Comparison of ENCODE assay signal across 1 cellular context in genomic region chr7:44473295-44473694, GRCh38.
A peak's percentile ranks its signal among the peaks of the same experiment; 100 is the strongest.
TF ChIP-seq lines count a peak whose summit lies in the region.

No MANE protein-coding gene starts in this region.

TF ChIP-seq in HepG2, 621 proteins besides CTCF, POLR2A, EP300 and RAD21 (continued from another document and continues in another):
- TF ChIP-seq, protein P1, sequence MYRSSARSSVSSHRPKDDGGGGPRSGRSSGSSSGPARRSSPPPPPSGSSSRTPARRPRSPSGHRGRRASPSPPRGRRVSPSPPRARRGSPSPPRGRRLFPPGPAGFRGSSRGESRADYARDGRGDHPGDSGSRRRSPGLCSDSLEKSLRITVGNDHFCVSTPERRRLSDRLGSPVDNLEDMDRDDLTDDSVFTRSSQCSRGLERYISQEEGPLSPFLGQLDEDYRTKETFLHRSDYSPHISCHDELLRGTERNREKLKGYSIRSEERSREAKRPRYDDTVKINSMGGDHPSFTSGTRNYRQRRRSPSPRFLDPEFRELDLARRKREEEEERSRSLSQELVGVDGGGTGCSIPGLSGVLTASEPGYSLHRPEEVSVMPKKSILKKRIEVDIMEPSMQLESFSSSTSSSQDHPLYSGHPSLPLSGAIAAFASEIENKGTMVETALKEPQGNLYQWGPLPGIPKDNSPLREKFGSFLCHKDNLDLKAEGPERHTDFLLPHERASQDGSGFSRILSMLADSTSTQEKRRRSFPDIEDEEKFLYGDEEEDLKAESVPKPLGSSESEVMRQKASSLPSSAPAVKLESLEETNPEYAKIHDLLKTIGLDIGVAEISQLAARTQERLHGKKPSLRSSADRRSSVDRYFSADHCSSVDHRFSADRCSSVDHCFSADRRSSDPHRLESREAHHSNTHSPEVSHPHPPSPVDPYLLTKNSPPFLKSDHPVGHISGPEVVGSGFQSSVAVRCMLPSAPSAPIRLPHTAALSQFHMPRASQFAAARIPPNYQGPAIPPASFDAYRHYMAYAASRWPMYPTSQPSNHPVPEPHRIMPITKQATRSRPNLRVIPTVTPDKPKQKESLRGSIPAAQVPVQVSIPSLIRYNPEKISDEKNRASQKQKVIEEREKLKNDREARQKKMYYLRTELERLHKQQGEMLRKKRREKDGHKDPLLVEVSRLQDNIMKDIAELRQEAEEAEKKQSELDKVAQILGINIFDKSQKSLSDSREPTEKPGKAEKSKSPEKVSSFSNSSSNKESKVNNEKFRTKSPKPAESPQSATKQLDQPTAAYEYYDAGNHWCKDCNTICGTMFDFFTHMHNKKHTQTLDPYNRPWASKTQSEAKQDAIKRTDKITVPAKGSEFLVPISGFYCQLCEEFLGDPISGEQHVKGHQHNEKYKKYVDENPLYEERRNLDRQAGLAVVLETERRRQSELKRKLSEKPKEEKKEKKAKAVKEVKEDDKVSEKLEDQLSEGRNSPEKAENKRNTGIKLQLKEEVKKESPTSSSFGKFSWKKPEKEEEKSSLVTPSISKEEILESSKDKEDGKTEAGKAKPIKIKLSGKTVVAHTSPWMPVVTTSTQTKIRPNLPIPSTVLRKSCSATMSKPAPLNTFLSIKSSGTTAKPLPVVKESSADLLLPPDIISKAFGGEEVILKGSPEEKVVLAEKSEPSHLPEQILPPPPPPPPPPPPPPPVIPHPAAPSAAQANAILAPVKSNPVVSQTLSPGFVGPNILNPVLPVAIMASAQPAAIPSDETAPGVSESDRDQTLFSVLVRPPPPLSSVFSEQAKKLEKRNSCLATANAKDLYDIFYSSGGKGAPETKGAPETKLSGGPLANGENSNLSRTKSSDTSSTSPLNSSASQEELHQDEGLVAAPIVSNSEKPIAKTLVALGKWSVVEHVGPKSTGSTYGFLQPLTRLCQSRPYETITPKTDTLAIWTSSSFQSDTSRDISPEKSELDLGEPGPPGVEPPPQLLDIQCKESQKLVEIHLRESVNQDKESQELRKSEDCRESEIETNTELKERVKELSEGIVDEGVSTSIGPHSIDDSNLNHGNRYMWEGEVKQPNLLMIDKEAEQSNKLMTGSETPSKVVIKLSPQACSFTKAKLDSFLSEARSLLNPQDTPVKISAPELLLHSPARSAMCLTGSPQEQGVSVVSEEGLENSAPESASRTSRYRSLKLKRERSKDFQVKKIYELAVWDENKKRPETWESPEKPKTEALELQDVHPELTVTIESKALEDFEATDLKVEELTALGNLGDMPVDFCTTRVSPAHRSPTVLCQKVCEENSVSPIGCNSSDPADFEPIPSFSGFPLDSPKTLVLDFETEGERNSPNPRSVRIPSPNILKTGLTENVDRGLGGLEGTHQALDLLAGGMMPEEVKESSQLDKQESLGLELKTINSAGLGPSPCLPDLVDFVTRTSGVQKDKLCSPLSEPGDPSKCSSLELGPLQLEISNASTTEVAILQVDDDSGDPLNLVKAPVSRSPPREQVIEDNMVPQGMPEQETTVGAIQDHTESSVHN (CRISPR knock-in tag; IDR thresholded peaks at IDR 0.05): no peak
- TF ChIP-seq ZNF550 (CRISPR knock-in tag; IDR thresholded peaks at IDR 0.05; ENCODE audit: borderline replicate concordance) (no peak), ZNF234 (CRISPR knock-in tag; conservative IDR thresholded peaks at IDR 0.05) (no peak), ZFAT (CRISPR knock-in tag; conservative IDR thresholded peaks at IDR 0.05) (no peak), MIER2 (CRISPR knock-in tag; IDR thresholded peaks at IDR 0.05) (no peak), MAZ (IDR thresholded peaks at IDR 0.05; ENCODE audit: borderline replicate concordance, low read depth, low read length) (no peak), MAZ (CRISPR knock-in tag; IDR thresholded peaks at IDR 0.05; ENCODE audit: low read depth) (no peak), ZUFSP (CRISPR knock-in tag; IDR thresholded peaks at IDR 0.05; ENCODE audit: borderline replicate concordance) (no peak), CBFB (CRISPR knock-in tag; IDR thresholded peaks at IDR 0.05) (no peak), FOXK1 (CRISPR knock-in tag; IDR thresholded peaks at IDR 0.05; ENCODE audit: borderline replicate concordance, low read depth) (peak; percentile 81; the same call in 1 of the 2 replicates), ZNF788 (CRISPR knock-in tag; IDR thresholded peaks at IDR 0.05; ENCODE audit: borderline replicate concordance) (no peak), HOXA9 (CRISPR knock-in tag; IDR thresholded peaks at IDR 0.05; ENCODE audit: borderline replicate concordance) (no peak), SRY (CRISPR knock-in tag; IDR thresholded peaks at IDR 0.05) (no peak), RFX3 (CRISPR knock-in tag; IDR thresholded peaks at IDR 0.05) (no peak), POLR2AphosphoS5 (IDR thresholded peaks at IDR 0.05; ENCODE audit: low read depth, low read length) (no peak), SMARCC2 (IDR thresholded peaks at IDR 0.05) (no peak), SSRP1 (CRISPR knock-in tag; IDR thresholded peaks at IDR 0.05) (no peak), MAX (IDR thresholded peaks at IDR 0.05) (no peak), TSC22D2 (CRISPR knock-in tag; IDR thresholded peaks at IDR 0.05; ENCODE audit: borderline replicate concordance) (no peak), ZNF562 (CRISPR knock-in tag; IDR thresholded peaks at IDR 0.05; ENCODE audit: borderline replicate concordance) (no peak), BRD4 (CRISPR knock-in tag; IDR thresholded peaks at IDR 0.05) (no peak), ZSCAN12 (CRISPR knock-in tag; IDR thresholded peaks at IDR 0.05) (no peak), SP4 (CRISPR knock-in tag; IDR thresholded peaks at IDR 0.05) (no peak), SRF (IDR thresholded peaks at IDR 0.05; ENCODE audit: low read depth, low read length) (no peak), SAP130 (CRISPR knock-in tag; IDR thresholded peaks at IDR 0.05; ENCODE audit: low read depth) (peak; percentile 96), ZNF333 (CRISPR knock-in tag; IDR thresholded peaks at IDR 0.05; ENCODE audit: borderline replicate concordance) (no peak), ZNF326 (CRISPR knock-in tag; IDR thresholded peaks at IDR 0.05; ENCODE audit: borderline replicate concordance) (no peak), YEATS2 (CRISPR knock-in tag; IDR thresholded peaks at IDR 0.05; ENCODE audit: borderline replicate concordance) (no peak; the same call in 1 of the 2 replicates), ZFX (CRISPR knock-in tag; IDR thresholded peaks at IDR 0.05; ENCODE audit: low read depth) (peak; percentile 39), SP140L (CRISPR knock-in tag; IDR thresholded peaks at IDR 0.05; ENCODE audit: borderline replicate concordance) (no peak), ZNF614 (CRISPR knock-in tag; IDR thresholded peaks at IDR 0.05; ENCODE audit: borderline replicate concordance) (peak; percentile 82), HOXD1 (CRISPR knock-in tag; IDR thresholded peaks at IDR 0.05) (peak; percentile 100), TP53 (CRISPR knock-in tag; conservative IDR thresholded peaks at IDR 0.05) (no peak), ZSCAN30 (CRISPR knock-in tag; IDR thresholded peaks at IDR 0.05) (no peak), NFAT5 (CRISPR knock-in tag; IDR thresholded peaks at IDR 0.05) (no peak), ZNF383 (CRISPR knock-in tag; IDR thresholded peaks at IDR 0.05; ENCODE audit: borderline replicate concordance) (no peak), ZNF672 (CRISPR knock-in tag; IDR thresholded peaks at IDR 0.05) (no peak), ZNF784 (CRISPR knock-in tag; IDR thresholded peaks at IDR 0.05; ENCODE audit: borderline replicate concordance) (no peak), ESRRA (CRISPR knock-in tag; IDR thresholded peaks at IDR 0.05; ENCODE audit: low read depth) (no peak)
- TF ChIP-seq, protein P2, sequence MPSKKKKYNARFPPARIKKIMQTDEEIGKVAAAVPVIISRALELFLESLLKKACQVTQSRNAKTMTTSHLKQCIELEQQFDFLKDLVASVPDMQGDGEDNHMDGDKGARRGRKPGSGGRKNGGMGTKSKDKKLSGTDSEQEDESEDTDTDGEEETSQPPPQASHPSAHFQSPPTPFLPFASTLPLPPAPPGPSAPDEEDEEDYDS (CRISPR knock-in tag; IDR thresholded peaks at IDR 0.05): peak; percentile 71; the same call in 1 of the 2 replicates
- TF ChIP-seq, protein P3, sequence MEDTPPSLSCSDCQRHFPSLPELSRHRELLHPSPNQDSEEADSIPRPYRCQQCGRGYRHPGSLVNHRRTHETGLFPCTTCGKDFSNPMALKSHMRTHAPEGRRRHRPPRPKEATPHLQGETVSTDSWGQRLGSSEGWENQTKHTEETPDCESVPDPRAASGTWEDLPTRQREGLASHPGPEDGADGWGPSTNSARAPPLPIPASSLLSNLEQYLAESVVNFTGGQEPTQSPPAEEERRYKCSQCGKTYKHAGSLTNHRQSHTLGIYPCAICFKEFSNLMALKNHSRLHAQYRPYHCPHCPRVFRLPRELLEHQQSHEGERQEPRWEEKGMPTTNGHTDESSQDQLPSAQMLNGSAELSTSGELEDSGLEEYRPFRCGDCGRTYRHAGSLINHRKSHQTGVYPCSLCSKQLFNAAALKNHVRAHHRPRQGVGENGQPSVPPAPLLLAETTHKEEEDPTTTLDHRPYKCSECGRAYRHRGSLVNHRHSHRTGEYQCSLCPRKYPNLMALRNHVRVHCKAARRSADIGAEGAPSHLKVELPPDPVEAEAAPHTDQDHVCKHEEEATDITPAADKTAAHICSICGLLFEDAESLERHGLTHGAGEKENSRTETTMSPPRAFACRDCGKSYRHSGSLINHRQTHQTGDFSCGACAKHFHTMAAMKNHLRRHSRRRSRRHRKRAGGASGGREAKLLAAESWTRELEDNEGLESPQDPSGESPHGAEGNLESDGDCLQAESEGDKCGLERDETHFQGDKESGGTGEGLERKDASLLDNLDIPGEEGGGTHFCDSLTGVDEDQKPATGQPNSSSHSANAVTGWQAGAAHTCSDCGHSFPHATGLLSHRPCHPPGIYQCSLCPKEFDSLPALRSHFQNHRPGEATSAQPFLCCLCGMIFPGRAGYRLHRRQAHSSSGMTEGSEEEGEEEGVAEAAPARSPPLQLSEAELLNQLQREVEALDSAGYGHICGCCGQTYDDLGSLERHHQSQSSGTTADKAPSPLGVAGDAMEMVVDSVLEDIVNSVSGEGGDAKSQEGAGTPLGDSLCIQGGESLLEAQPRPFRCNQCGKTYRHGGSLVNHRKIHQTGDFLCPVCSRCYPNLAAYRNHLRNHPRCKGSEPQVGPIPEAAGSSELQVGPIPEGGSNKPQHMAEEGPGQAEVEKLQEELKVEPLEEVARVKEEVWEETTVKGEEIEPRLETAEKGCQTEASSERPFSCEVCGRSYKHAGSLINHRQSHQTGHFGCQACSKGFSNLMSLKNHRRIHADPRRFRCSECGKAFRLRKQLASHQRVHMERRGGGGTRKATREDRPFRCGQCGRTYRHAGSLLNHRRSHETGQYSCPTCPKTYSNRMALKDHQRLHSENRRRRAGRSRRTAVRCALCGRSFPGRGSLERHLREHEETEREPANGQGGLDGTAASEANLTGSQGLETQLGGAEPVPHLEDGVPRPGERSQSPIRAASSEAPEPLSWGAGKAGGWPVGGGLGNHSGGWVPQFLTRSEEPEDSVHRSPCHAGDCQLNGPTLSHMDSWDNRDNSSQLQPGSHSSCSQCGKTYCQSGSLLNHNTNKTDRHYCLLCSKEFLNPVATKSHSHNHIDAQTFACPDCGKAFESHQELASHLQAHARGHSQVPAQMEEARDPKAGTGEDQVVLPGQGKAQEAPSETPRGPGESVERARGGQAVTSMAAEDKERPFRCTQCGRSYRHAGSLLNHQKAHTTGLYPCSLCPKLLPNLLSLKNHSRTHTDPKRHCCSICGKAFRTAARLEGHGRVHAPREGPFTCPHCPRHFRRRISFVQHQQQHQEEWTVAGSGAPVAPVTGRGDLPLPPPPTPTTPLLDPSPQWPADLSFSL (CRISPR knock-in tag; IDR thresholded peaks at IDR 0.05): peak; percentile 75; the same call in 1 of the 2 replicates
